Comparison of ENCODE assay signal across 12 cellular contexts in genomic region chr2:150234787-150235512, GRCh38.
A peak's percentile ranks its signal among the peaks of the same experiment; 100 is the strongest.
DNase-seq lines count a peak whose midpoint lies in the region; TF ChIP-seq lines count a peak whose summit lies in the region.
"Had no signal": no experiment of that assay in that cellular context is flagged by ENCODE, and none has a peak within 500 bp of the region (broad histone marks: within the 10 kb centered on the region; RNA-seq: fewer than 3 reads in every experiment).

No MANE protein-coding gene starts in this region.

- H3K4me1 Mint-ChIP-seq in HFFc6 (ENCODE audit: low read depth), result peaks cover 43% of the 10 kb centered on the region
- H3K4me1 Mint-ChIP-seq: stimulated activated effector memory CD8-positive, alpha-beta T cell treated with anti-CD3 and anti-CD28 coated beads, Interleukin-12 subunit alpha, Interleukin-12 subunit beta, amount 100 ng/mL, for 72 hours had no signal

- H3K36me3 ChIP-seq in subcutaneous abdominal adipose tissue (ENCODE audit: control insufficient read depth in 5 of 5, insufficient read depth in 5 of 5, low read length in 5 of 5), result no peaks in the 10 kb centered on the region

- in situ Hi-C loops in SK-MEL-5 (cut with HindIII; ENCODE audit: low pct_unique_long_range_greater_than_20kb, low sequenced_read_pairs), result no loop called here

- H3K27me3 Mint-ChIP-seq in HFFc6 (ENCODE audit: insufficient read depth), result no peaks in the 10 kb centered on the region; the same call in none of the 2 replicates

- peak overlapping the region in 1 of 5 donors; percentile 42 for H3K9ac ChIP-seq in subcutaneous abdominal adipose tissue (ENCODE audit: low read length in 5 of 5)

- peak overlapping the region; percentile 76 for H3K4me3 Mint-ChIP-seq in HFFc6
- H3K4me3 Mint-ChIP-seq: stimulated activated effector memory CD8-positive, alpha-beta T cell treated with anti-CD3 and anti-CD28 coated beads, Interleukin-12 subunit alpha, Interleukin-12 subunit beta, amount 100 ng/mL, for 72 hours had no signal

- DNase-seq in HFFc6 (peak; percentile 92), SK-MEL-5 (ENCODE audit: low read depth, low spot score) (peak; percentile 87), foreskin melanocyte (peak; percentile 99), NOMO-1 treated with DMSO at 0.1 percent for 48 hours (lab: John Stamatoyannopoulos, UW; ENCODE audit: unreplicated experiment) (no peak)
- DNase-seq in activated effector memory CD4-positive, alpha-beta T cell treated with Interleukin-2 at 50 U/mL for 16 hours, result no peak
- no peak for DNase-seq in NK-92 treated with Interleukin-12 subunit alpha and Interleukin-12 subunit beta, amount 100 ng/mL, for 24 hours (lab: John Stamatoyannopoulos, UW)
- DNase-seq: activated CD4-positive, alpha-beta T cell treated with anti-CD3 and anti-CD28 coated beads, Interleukin-2, amount 50 U/mL, for 1 hour; cerebellar nuclear complex; psoas muscle had no signal

- no peak overlapping the region for H3K27ac ChIP-seq in subcutaneous abdominal adipose tissue (ENCODE audit: low read depth, low read length)
- H3K27ac ChIP-seq: psoas muscle had no signal

- no peak for TF ChIP-seq CTCF in HFFc6 (IDR thresholded peaks at IDR 0.05)

- H3K4me3 ChIP-seq in subcutaneous abdominal adipose tissue (ENCODE audit: low read depth in 1 of 5, low read length in 5 of 5), result peak overlapping the region in 3 of 5 donors; percentile 8 to 42 (median 24)
- H3K4me3 ChIP-seq: GM12878, psoas muscle had no signal

- H3K9me3 ChIP-seq in subcutaneous abdominal adipose tissue (ENCODE audit: control insufficient read depth in 5 of 5, low read length in 5 of 5), result no peaks in the 10 kb centered on the region
- H3K9me3 ChIP-seq: psoas muscle had no signal

- no peaks in the 10 kb centered on the region for H3K36me3 Mint-ChIP-seq in HFFc6 (ENCODE audit: low read depth)
- H3K36me3 Mint-ChIP-seq: stimulated activated effector memory CD8-positive, alpha-beta T cell treated with anti-CD3 and anti-CD28 coated beads, Interleukin-12 subunit alpha, Interleukin-12 subunit beta, amount 100 ng/mL, for 72 hours had no signal

- H3K4me1 ChIP-seq in subcutaneous abdominal adipose tissue (ENCODE audit: control insufficient read depth in 5 of 5, insufficient read depth in 5 of 5, low read length in 5 of 5), result peaks cover 0 to 11% (median 4%) of the 10 kb centered on the region in 5 donors
- H3K4me1 ChIP-seq: psoas muscle had no signal

- no peaks in the 10 kb centered on the region for H3K9me3 Mint-ChIP-seq in HFFc6
- H3K9me3 Mint-ChIP-seq: stimulated activated effector memory CD8-positive, alpha-beta T cell treated with anti-CD3 and anti-CD28 coated beads, Interleukin-12 subunit alpha, Interleukin-12 subunit beta, amount 100 ng/mL, for 72 hours had no signal

- no peaks in the 10 kb centered on the region for H3K27me3 ChIP-seq in subcutaneous abdominal adipose tissue (ENCODE audit: control insufficient read depth in 5 of 5, insufficient read depth in 4 of 5, low read length in 5 of 5)

- H3K27ac Mint-ChIP-seq in HFFc6, result peak overlapping the region; percentile 80
- H3K27ac Mint-ChIP-seq: stimulated activated effector memory CD8-positive, alpha-beta T cell treated with anti-CD3 and anti-CD28 coated beads, Interleukin-12 subunit alpha, Interleukin-12 subunit beta, amount 100 ng/mL, for 72 hours had no signal

Comparison
In these comparisons a context has a peak if more than half of its experiments do, and no peak if none do; other contexts are left out.
1. DNase-seq: peak in HFFc6 (single experiment), SK-MEL-5 (single experiment) and foreskin melanocyte (single experiment); none in NOMO-1 treated with DMSO at 0.1 percent for 48 hours (single experiment), activated effector memory CD4-positive, alpha-beta T cell treated with Interleukin-2 at 50 U/mL for 16 hours (single experiment) and NK-92 treated with Interleukin-12 subunit alpha and Interleukin-12 subunit beta, amount 100 ng/mL, for 24 hours (single experiment).